Comparison of ENCODE assay signal across 8 cellular contexts in genomic region chr1:198156111-198156744, GRCh38. TPM values are rescaled to one million over a fixed set of nuclear protein-coding genes. Genes with fewer than 3 reads are reported as not detected.
DNase-seq lines count a peak whose midpoint lies in the region; ATAC-seq and TF ChIP-seq lines count a peak whose summit lies in the region.

No MANE protein-coding gene starts in this region.

- peak overlapping the region; percentile 88 for H3K27ac ChIP-seq in BLaER1

- H3K27ac Mint-ChIP-seq in endothelial cell (ENCODE audit: unreplicated experiment) = peak overlapping the region; percentile 91
- peak overlapping the region; percentile 97 for H3K27ac Mint-ChIP-seq in stimulated activated naive B cell treated with anti-CD40 and anti-IgM and Interleukin-4, amounts not matched to agents 10 μg/mL and 1 μg/mL and 100 μg/mL, for 72 hours

- peak overlapping the region; percentile 89 for H3K9ac ChIP-seq in BLaER1

- no peaks in the 10 kb centered on the region for H3K36me3 ChIP-seq in BLaER1

- H3K4me2 ChIP-seq in BLaER1 = peak overlapping the region; percentile 95

- H3K4me1 Mint-ChIP-seq in endothelial cell (ENCODE audit: unreplicated experiment) = peaks cover 35% of the 10 kb centered on the region
- peaks cover 9 to 23% of the 10 kb centered on the region in 2 donors for H3K4me1 Mint-ChIP-seq in stimulated activated naive B cell treated with anti-CD40 and anti-IgM and Interleukin-4, amounts not matched to agents 10 μg/mL and 1 μg/mL and 100 μg/mL, for 72 hours

- TF ChIP-seq CTCF in endothelial cell (IDR thresholded peaks at IDR 0.05; ENCODE audit: unreplicated experiment) = peak; percentile 78

- H3K4me1 ChIP-seq in BLaER1 = peaks cover 22% of the 10 kb centered on the region

- peak overlapping the region; percentile 96 for H3K4me3 Mint-ChIP-seq in endothelial cell (ENCODE audit: unreplicated experiment)
- peak overlapping the region; percentile 92 to 99 for H3K4me3 Mint-ChIP-seq in stimulated activated naive B cell treated with anti-CD40 and anti-IgM and Interleukin-4, amounts not matched to agents 10 μg/mL and 1 μg/mL and 100 μg/mL, for 72 hours

- peak; percentile 26 for ATAC-seq in HG03565 (IDR thresholded peaks at IDR 0.05; ENCODE audit: unreplicated experiment)
- ATAC-seq in stimulated activated naive B cell treated with anti-CD40 and anti-IgM and Interleukin-4, amounts not matched to agents 10 μg/mL and 1 μg/mL and 100 μg/mL, for 72 hours (replicated peaks) = peak; percentile 25 to 29

- no peaks in the 10 kb centered on the region for H3K36me3 Mint-ChIP-seq in endothelial cell (ENCODE audit: low read depth, unreplicated experiment)
- H3K36me3 Mint-ChIP-seq in stimulated activated naive B cell treated with anti-CD40 and anti-IgM and Interleukin-4, amounts not matched to agents 10 μg/mL and 1 μg/mL and 100 μg/mL, for 72 hours = peaks cover 0 to 4% of the 10 kb centered on the region in 2 donors

- no peaks in the 10 kb centered on the region for H3K9me3 Mint-ChIP-seq in endothelial cell (ENCODE audit: unreplicated experiment)
- H3K9me3 Mint-ChIP-seq in stimulated activated naive B cell treated with anti-CD40 and anti-IgM and Interleukin-4, amounts not matched to agents 10 μg/mL and 1 μg/mL and 100 μg/mL, for 72 hours = no peaks in the 10 kb centered on the region

- no peaks in the 10 kb centered on the region for H4K20me1 ChIP-seq in BLaER1

- H3K27me3 Mint-ChIP-seq in endothelial cell (ENCODE audit: unreplicated experiment) = peaks cover 14% of the 10 kb centered on the region
- no peaks in the 10 kb centered on the region for H3K27me3 Mint-ChIP-seq in stimulated activated naive B cell treated with anti-CD40 and anti-IgM and Interleukin-4, amounts not matched to agents 10 μg/mL and 1 μg/mL and 100 μg/mL, for 72 hours

- H3K4me3 ChIP-seq in BLaER1 = peak overlapping the region; percentile 98

- peak; percentile 47 for DNase-seq in GM19238 (ENCODE audit: insufficient read length, low spot score)
- peak; percentile 77 for DNase-seq in NOMO-1 (lab: John Stamatoyannopoulos, UW; ENCODE audit: unreplicated experiment in 2 of 2)
- DNase-seq in activated CD8-positive, alpha-beta memory T cell treated with anti-CD3 and anti-CD28 coated beads for 4 hours (ENCODE audit: low read depth in 2 of 2) = peak; percentile 43 to 51
- peak; percentile 66 for DNase-seq in endothelial cell (ENCODE audit: low spot score)
- DNase-seq in mucosa of gallbladder (ENCODE audit: low spot score) = peak; percentile 76
- DNase-seq in stimulated activated naive B cell treated with anti-CD40 and anti-IgM and Interleukin-4, amounts not matched to agents 10 μg/mL and 1 μg/mL and 100 μg/mL, for 72 hours = peak; percentile 61

- H3K27me3 ChIP-seq in BLaER1 = no peaks in the 10 kb centered on the region

- no peaks in the 10 kb centered on the region for H3K9me3 ChIP-seq in BLaER1

RNA-seq across cellular contexts. Expression of gene NEK7, which starts 0.6 kb away (rescaled TPM):
- total RNA-seq in endothelial cell (ENCODE audit: unreplicated experiment) (44.9 TPM), mucosa of gallbladder (73.8 TPM)

Comparison
In these comparisons a context has a peak if more than half of its experiments do, and no peak if none do; other contexts are left out.
1. Peak in every context shown above with its lines: DNase-seq, ATAC-seq, H3K4me3 ChIP-seq and H3K27ac ChIP-seq.